19 cellular contexts compared by ENCODE assay signal in the genomic region with DNA sequence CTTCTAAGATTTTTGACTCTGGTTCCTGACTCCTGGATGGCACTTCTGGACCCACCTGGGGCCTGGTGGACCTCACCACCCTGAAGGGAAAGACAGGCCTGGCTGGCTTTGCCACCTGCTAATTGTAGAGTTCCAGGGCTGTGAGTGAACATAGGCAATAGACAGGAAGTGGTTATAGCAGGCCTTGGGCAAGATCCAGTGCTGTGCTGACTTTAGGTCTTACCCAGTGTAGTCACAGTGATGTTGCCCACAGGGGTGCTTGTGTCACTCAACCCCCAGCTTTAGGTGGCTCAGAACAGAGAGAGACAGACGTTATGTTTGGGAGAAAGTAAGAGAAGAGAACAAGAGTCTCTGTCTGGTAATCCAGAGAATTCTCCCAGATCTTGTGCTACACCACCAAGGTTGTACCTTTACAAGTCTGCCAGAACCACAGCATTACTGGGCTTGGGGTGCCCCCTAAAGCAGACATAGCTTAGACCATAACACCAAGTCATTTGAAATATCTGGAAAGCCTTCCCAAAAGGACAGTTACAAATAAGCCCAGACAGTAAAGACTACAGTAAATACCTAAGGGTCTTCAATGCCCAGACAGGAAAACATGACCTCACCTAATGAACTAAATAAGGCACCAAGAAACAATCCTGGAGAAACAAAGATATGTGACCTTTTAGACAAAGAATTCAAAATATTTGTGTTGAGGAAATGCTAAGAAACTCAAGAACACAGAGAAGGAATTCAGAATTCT.
DNase-seq lines count a peak whose midpoint lies in the region; ATAC-seq, FAIRE-seq and TF ChIP-seq lines count a peak whose summit lies in the region.
"Had no signal": no experiment of that assay in that cellular context is flagged by ENCODE, and none has a peak within 500 bp of the region (broad histone marks: within the 10 kb centered on the region; RNA-seq: fewer than 3 reads in every experiment).

No MANE protein-coding gene starts in this region.

- peak; percentile 49; the same call in 1 of the 3 replicates for ATAC-seq in RWPE2 (ENCODE audit: low read depth)
- ATAC-seq in GM19395 (IDR thresholded peaks at IDR 0.05; ENCODE audit: unreplicated experiment): no peak

- TF ChIP-seq POLR2A in H54 (IDR thresholded peaks at IDR 0.05; ENCODE audit: low read depth, low read length): no peak
- TF ChIP-seq POLR2A in spleen (IDR thresholded peaks at IDR 0.05): no peak

- H3K4me1 ChIP-seq in RWPE2 (ENCODE audit: insufficient read depth, poor library complexity, severe bottlenecking) (no peaks in the 10 kb centered on the region), spleen (no peaks in the 10 kb centered on the region)
- H3K4me1 ChIP-seq: sigmoid colon, vagina had no signal

- whole genome bisulfite sequencing in spleen, 5 donors: 52 to 90% (median 63%) methylated on average over 1 of the region's 1 CpG

- H3K4me3 ChIP-seq in RWPE2 (ENCODE audit: severe bottlenecking) (no peak overlapping the region), epithelial cell of esophagus (ENCODE audit: low read length) (no peak overlapping the region), retinal pigment epithelial cell (ENCODE audit: low read length) (no peak overlapping the region), spleen (no peak overlapping the region)
- H3K4me3 ChIP-seq: sigmoid colon, SK-N-MC, vagina had no signal

- intact Hi-C loops in spleen (cut with DNase I; ENCODE audit: low total_unique reads): no loop called here

- H3K27me3 Mint-ChIP-seq in chondrocyte (ENCODE audit: low read depth): no peaks in the 10 kb centered on the region
- H3K27me3 Mint-ChIP-seq: CD4-positive, CD25-positive, alpha-beta regulatory T cell had no signal

- H3K9me3 Mint-ChIP-seq in chondrocyte (ENCODE audit: low read depth): peaks cover 17% of the 10 kb centered on the region

- H3K27ac Mint-ChIP-seq in chondrocyte (ENCODE audit: unreplicated experiment): no peak overlapping the region
- H3K27ac Mint-ChIP-seq: CD4-positive, CD25-positive, alpha-beta regulatory T cell had no signal

- FAIRE-seq in H54 (lab: Jason Lieb, UNC): peak; percentile 23

- H3K4me1 Mint-ChIP-seq in chondrocyte (ENCODE audit: low read depth): peaks cover 11% of the 10 kb centered on the region
- H3K4me1 Mint-ChIP-seq: CD4-positive, CD25-positive, alpha-beta regulatory T cell had no signal

- H3K27me3 ChIP-seq in RWPE2 (ENCODE audit: insufficient read depth, poor library complexity, severe bottlenecking) (no peaks in the 10 kb centered on the region), spleen (replicated peaks in 1 of 7) (no peaks in the 10 kb centered on the region)
- H3K27me3 ChIP-seq: sigmoid colon, vagina had no signal

- peaks cover 5% of the 10 kb centered on the region for H3K36me3 Mint-ChIP-seq in chondrocyte (ENCODE audit: low read depth)
- H3K36me3 Mint-ChIP-seq: CD4-positive, CD25-positive, alpha-beta regulatory T cell had no signal

- H3K4me3 Mint-ChIP-seq in chondrocyte (ENCODE audit: unreplicated experiment): no peak overlapping the region
- H3K4me3 Mint-ChIP-seq: CD4-positive, CD25-positive, alpha-beta regulatory T cell had no signal

- H3K27ac ChIP-seq in RWPE2 (ENCODE audit: poor library complexity, severe bottlenecking) (no peak overlapping the region), spleen (no peak overlapping the region)
- H3K27ac ChIP-seq: epithelial cell of prostate, HL-60, sigmoid colon, SK-N-MC, vagina had no signal

- TF ChIP-seq CTCF in RWPE2 (IDR thresholded peaks at IDR 0.05; ENCODE audit: poor library complexity, severe bottlenecking) (no peak), epithelial cell of esophagus (IDR thresholded peaks at IDR 0.05; ENCODE audit: insufficient read depth, low read depth, low read length, missing control alignments) (no peak), retinal pigment epithelial cell (conservative IDR thresholded peaks at IDR 0.05; ENCODE audit: low read depth, low read length) (no peak), spleen (IDR thresholded peaks at IDR 0.05 in 8 of 11, conservative IDR thresholded peaks at IDR 0.05 in 3 of 11) (no peak), chondrocyte (IDR thresholded peaks at IDR 0.05) (no peak)

- H3K36me3 ChIP-seq in RWPE2 (ENCODE audit: low read depth) (no peaks in the 10 kb centered on the region), spleen (no peaks in the 10 kb centered on the region)
- H3K36me3 ChIP-seq: sigmoid colon, vagina had no signal

- H3K9me3 ChIP-seq in RWPE2 (ENCODE audit: severe bottlenecking) (no peaks in the 10 kb centered on the region), spleen (peaks cover 0 to 12% (median 4%) of the 10 kb centered on the region in 8 donors)
- H3K9me3 ChIP-seq: sigmoid colon, vagina had no signal

- DNase-seq in H54 (ENCODE audit: insufficient read length, low spot score) (no peak), RWPE2 (ENCODE audit: low spot score) (no peak), epithelial cell of esophagus (ENCODE audit: low read depth) (peak; percentile 19), retinal pigment epithelial cell (ENCODE audit: low read depth) (peak; percentile 21), spleen (no peak), chondrocyte (ENCODE audit: low spot score) (no peak)
- DNase-seq: activated naive CD4-positive, alpha-beta T cell; CD4-positive, CD25-positive, alpha-beta regulatory T cell; central memory CD4-positive, alpha-beta T cell; GDM1; hypothalamus; NCI-H2227 treated with DMSO at 0.1 percent for 48 hours; sigmoid colon; stimulated activated naive CD4-positive, alpha-beta T cell had no signal

Comparison
In these comparisons a context has a peak if more than half of its experiments do, and no peak if none do; other contexts are left out.
1. DNase-seq: peak in epithelial cell of esophagus (single experiment) and retinal pigment epithelial cell (single experiment); none in H54 (single experiment), RWPE2 (single experiment), spleen (single experiment) and chondrocyte (single experiment).